Comparison of ENCODE assay signal across 18 cellular contexts in genomic region chr12:75848961-75849360, GRCh38.
"Had no signal": no experiment of that assay in that cellular context is flagged by ENCODE, and none has a peak within 500 bp of the region (broad histone marks: within the 10 kb centered on the region; RNA-seq: fewer than 3 reads in every experiment).

No MANE protein-coding gene starts in this region.

- H3K9me3 ChIP-seq: thoracic aorta had no signal

- ATAC-seq: effector memory CD8-positive, alpha-beta T cell; psoas muscle; SK-N-SH treated with all-trans-retinoic acid at 6 μM for 48 hours; WTC11 had no signal

- H3K36me3 Mint-ChIP-seq: naive B cell had no signal

- H3K27me3 ChIP-seq: heart left ventricle, sigmoid colon had no signal

- H3K27ac ChIP-seq: psoas muscle, thoracic aorta had no signal

- H3K4me1 ChIP-seq: psoas muscle had no signal

- H3K27ac Mint-ChIP-seq: activated naive CD4-positive, alpha-beta T cell treated with anti-CD3 and anti-CD28 coated beads for 36 hours; effector memory CD8-positive, alpha-beta T cell; mesothelial cell of epicardium; stimulated activated naive CD8-positive, alpha-beta T cell treated with anti-CD3 and anti-CD28 coated beads, Interleukin-15, Interleukin-2, amounts not matched to agents 100 ng/mL and 50 ng/mL, for 24 hours; T-helper 1 cell treated with Interleukin-12 subunit alpha and Interleukin-12 subunit beta and Interleukin-4 antibody, amounts not matched to agents 30 μg/mL and 1 μg/mL, for 36 hours; WTC11 had no signal

- DNase-seq: activated CD4-positive, alpha-beta T cell treated with anti-CD3 and anti-CD28 coated beads for 48 hours; activated naive CD4-positive, alpha-beta T cell treated with anti-CD3 and anti-CD28 coated beads for 36 hours; effector memory CD8-positive, alpha-beta T cell; heart left ventricle; kidney; naive B cell; occipital lobe; psoas muscle; sigmoid colon; stimulated activated CD4-positive, alpha-beta T cell treated with anti-CD3 and anti-CD28 coated beads, Interleukin-12 subunit alpha, Interleukin-12 subunit beta, amount 100 ng/mL, for 4 hours; stimulated activated CD4-positive, alpha-beta T cell treated with anti-CD3 and anti-CD28 coated beads, Interleukin-2, amount 100 ng/mL, for 48 hours had no signal

- FAIRE-seq: kidney had no signal

- H3K4me3 ChIP-seq: heart left ventricle, psoas muscle, sigmoid colon, thoracic aorta had no signal

- H3K36me3 ChIP-seq: heart left ventricle, sigmoid colon, thoracic aorta had no signal

- H3K4me3 Mint-ChIP-seq: activated naive CD4-positive, alpha-beta T cell treated with anti-CD3 and anti-CD28 coated beads for 36 hours; central memory CD8-positive, alpha-beta T cell; effector memory CD8-positive, alpha-beta T cell; mesothelial cell of epicardium; naive B cell; stimulated activated naive CD8-positive, alpha-beta T cell treated with anti-CD3 and anti-CD28 coated beads, Interleukin-15, Interleukin-2, amounts not matched to agents 100 ng/mL and 50 ng/mL, for 24 hours; T-helper 1 cell treated with Interleukin-12 subunit alpha and Interleukin-12 subunit beta and Interleukin-4 antibody, amounts not matched to agents 30 μg/mL and 1 μg/mL, for 36 hours; WTC11 had no signal

- H3K4me1 Mint-ChIP-seq: central memory CD8-positive, alpha-beta T cell had no signal
